In genomic region chr5:176547811-176548210, GRCh38 we compare ENCODE assay signal across 14 cellular contexts. TPM values are rescaled to one million over a fixed set of nuclear protein-coding genes. Genes with fewer than 3 reads are reported as not detected.
DNase-seq lines count a peak whose midpoint lies in the region; ATAC-seq and TF ChIP-seq lines count a peak whose summit lies in the region.
"Had no signal": no experiment of that assay in that cellular context is flagged by ENCODE, and none has a peak within 500 bp of the region (broad histone marks: within the 10 kb centered on the region; RNA-seq: fewer than 3 reads in every experiment).

No MANE protein-coding gene starts in this region.

- ATAC-seq in naive thymus-derived CD4-positive, alpha-beta T cell: peak; percentile 46
- no peak for ATAC-seq in HG03039 (IDR thresholded peaks at IDR 0.05; ENCODE audit: unreplicated experiment)

- H3K36me3 Mint-ChIP-seq in CD4-positive, alpha-beta memory T cell: peaks cover 0 to 2% of the 10 kb centered on the region in 2 donors
- no peaks in the 10 kb centered on the region for H3K36me3 Mint-ChIP-seq in activated naive CD8-positive, alpha-beta T cell treated with anti-CD3 and anti-CD28 coated beads for 36 hours
- H3K36me3 Mint-ChIP-seq in naive thymus-derived CD4-positive, alpha-beta T cell: peaks cover 0 to 7% (median 0%) of the 10 kb centered on the region in 5 donors
- H3K36me3 Mint-ChIP-seq: brain had no signal

- no peaks in the 10 kb centered on the region for H3K36me3 ChIP-seq in CD4-positive, alpha-beta memory T cell (ENCODE audit: insufficient read depth, low read length)
- no peaks in the 10 kb centered on the region for H3K36me3 ChIP-seq in HEK293 (ENCODE audit: control insufficient read depth in 2 of 2, insufficient read depth in 1 of 2, low read length in 2 of 2)
- H3K36me3 ChIP-seq in naive thymus-derived CD4-positive, alpha-beta T cell (ENCODE audit: control insufficient read depth in 2 of 3, insufficient read depth in 3 of 3, low read length in 3 of 3): no peaks in the 10 kb centered on the region
- H3K36me3 ChIP-seq: esophagus squamous epithelium had no signal

- peak in 4 of 5 donors; percentile 20 to 71 (median 42) for DNase-seq in CD4-positive, alpha-beta memory T cell
- no peak for DNase-seq in activated naive CD8-positive, alpha-beta T cell treated with anti-CD3 and anti-CD28 coated beads for 36 hours
- peak in 2 of 9 donors; percentile 32 to 44 for DNase-seq in naive thymus-derived CD4-positive, alpha-beta T cell
- DNase-seq in NAMALWA (ENCODE audit: low spot score) (no peak), NCI-H1417 treated with DMSO at 0.1 percent for 48 hours (lab: John Stamatoyannopoulos, UW) (no peak)
- DNase-seq: activated CD8-positive, alpha-beta memory T cell treated with anti-CD3 and anti-CD28 coated beads, Interleukin-2, amount 50 U/mL, for 48 hours; DMS153; esophagus squamous epithelium; NCI-H1417; nephron progenitor cell; stimulated activated CD4-positive, alpha-beta T cell treated with anti-CD3 and anti-CD28 coated beads, Interleukin-12 subunit alpha, Interleukin-12 subunit beta, amount 100 ng/mL, for 4 hours had no signal

- H3K27me3 Mint-ChIP-seq in CD4-positive, alpha-beta memory T cell: no peaks in the 10 kb centered on the region
- no peaks in the 10 kb centered on the region for H3K27me3 Mint-ChIP-seq in activated naive CD8-positive, alpha-beta T cell treated with anti-CD3 and anti-CD28 coated beads for 36 hours
- no peaks in the 10 kb centered on the region for H3K27me3 Mint-ChIP-seq in naive thymus-derived CD4-positive, alpha-beta T cell

- H3K4me3 ChIP-seq in CD4-positive, alpha-beta memory T cell (ENCODE audit: low read length in 2 of 2): no peak overlapping the region
- H3K4me3 ChIP-seq in HEK293 (ENCODE audit: low read depth, low read length): no peak overlapping the region
- H3K4me3 ChIP-seq in naive thymus-derived CD4-positive, alpha-beta T cell (ENCODE audit: low read length): no peak overlapping the region
- H3K4me3 ChIP-seq: esophagus squamous epithelium had no signal

- CTCF ChIA-PET in CD4-positive, alpha-beta memory T cell (lab: Charles Lee; ENCODE audit: partially characterized antibody): interaction anchor here (0.9 to 1.6 kb wide), 5 partner anchors 10 to 132 kb away, joined by 3 to 6 read pairs (median 4); no protein-coding TSS in a partner anchor
- CTCF ChIA-PET in HEK293 (lab: Yijun Ruan, JAX): interaction anchor here (0.8 kb wide), 1 partner anchor 26 kb away, joined by 3 read pairs; no protein-coding TSS in a partner anchor
- CTCF ChIA-PET in naive thymus-derived CD4-positive, alpha-beta T cell (lab: Charles Lee): interaction anchor here (1.3 kb wide), 1 partner anchor 26 kb away, joined by 3 read pairs; no protein-coding TSS in a partner anchor

- H3K4me1 ChIP-seq in CD4-positive, alpha-beta memory T cell (ENCODE audit: insufficient read depth, low read length): peaks cover 37% of the 10 kb centered on the region
- H3K4me1 ChIP-seq in HEK293 (ENCODE audit: control insufficient read depth, insufficient read depth, low read length): no peaks in the 10 kb centered on the region; the same call in 1 of the 2 replicates
- H3K4me1 ChIP-seq in naive thymus-derived CD4-positive, alpha-beta T cell (ENCODE audit: control insufficient read depth in 2 of 2, insufficient read depth in 2 of 2, low read length in 2 of 2): peaks cover 17 to 18% of the 10 kb centered on the region in 2 donors

- intact Hi-C loops in CD4-positive, alpha-beta memory T cell (cut with micrococcal nuclease): no loop called here
- intact Hi-C loops in naive thymus-derived CD4-positive, alpha-beta T cell (cut with micrococcal nuclease): loop anchor here in 1 of 2 donors (1.0 kb wide), 1 partner anchor 7 kb away; no protein-coding TSS in a partner anchor

- no peaks in the 10 kb centered on the region for H3K27me3 ChIP-seq in CD4-positive, alpha-beta memory T cell (ENCODE audit: insufficient read depth, low read length)
- H3K27me3 ChIP-seq in naive thymus-derived CD4-positive, alpha-beta T cell (ENCODE audit: control insufficient read depth in 2 of 2, insufficient read depth in 2 of 2, low read length in 2 of 2): no peaks in the 10 kb centered on the region

- no peak for TF ChIP-seq CTCF in HEK293 (tag by site-specific recombination; IDR thresholded peaks at IDR 0.05)

- H3K9me3 ChIP-seq in CD4-positive, alpha-beta memory T cell (ENCODE audit: control insufficient read depth in 1 of 2, low read length in 2 of 2): no peaks in the 10 kb centered on the region
- no peaks in the 10 kb centered on the region for H3K9me3 ChIP-seq in HEK293 (ENCODE audit: control insufficient read depth, insufficient read depth, low read depth, low read length)
- no peaks in the 10 kb centered on the region for H3K9me3 ChIP-seq in naive thymus-derived CD4-positive, alpha-beta T cell (ENCODE audit: control insufficient read depth in 2 of 3, low read length in 3 of 3)
- H3K9me3 ChIP-seq: esophagus squamous epithelium had no signal

- H3K9me3 Mint-ChIP-seq in CD4-positive, alpha-beta memory T cell: no peaks in the 10 kb centered on the region
- no peaks in the 10 kb centered on the region for H3K9me3 Mint-ChIP-seq in activated naive CD8-positive, alpha-beta T cell treated with anti-CD3 and anti-CD28 coated beads for 36 hours
- no peaks in the 10 kb centered on the region for H3K9me3 Mint-ChIP-seq in naive thymus-derived CD4-positive, alpha-beta T cell
- H3K9me3 Mint-ChIP-seq: brain, nephron progenitor cell had no signal

- POLR2A ChIA-PET in CD4-positive, alpha-beta memory T cell (lab: Charles Lee; ENCODE audit: partially characterized antibody): interaction anchor here (1.3 to 20.1 kb wide), 3 partner anchors 18 to 132 kb away, joined by 3 to 533 read pairs (median 6); partner anchors contain the start of genes CLTB and RNF44
- POLR2A ChIA-PET in HEK293 (lab: Yijun Ruan, JAX): no interaction called here
- POLR2A ChIA-PET in naive thymus-derived CD4-positive, alpha-beta T cell (lab: Charles Lee): interaction anchor here (9.4 kb wide), 1 partner anchor 12 kb away, joined by 118 read pairs; the partner anchor contains the start of gene RNF44

- peak overlapping the region; percentile 21 to 92 (median 83) for H3K27ac Mint-ChIP-seq in CD4-positive, alpha-beta memory T cell
- H3K27ac Mint-ChIP-seq in activated naive CD8-positive, alpha-beta T cell treated with anti-CD3 and anti-CD28 coated beads for 36 hours: peak overlapping the region; percentile 51
- H3K27ac Mint-ChIP-seq in naive thymus-derived CD4-positive, alpha-beta T cell: peak overlapping the region in 8 of 9 donors; percentile 15 to 94 (median 86)
- H3K27ac Mint-ChIP-seq: nephron progenitor cell had no signal

- peaks cover 17 to 64% (median 40%) of the 10 kb centered on the region in 4 donors for H3K4me1 Mint-ChIP-seq in CD4-positive, alpha-beta memory T cell
- peaks cover 39% of the 10 kb centered on the region for H3K4me1 Mint-ChIP-seq in activated naive CD8-positive, alpha-beta T cell treated with anti-CD3 and anti-CD28 coated beads for 36 hours
- H3K4me1 Mint-ChIP-seq in naive thymus-derived CD4-positive, alpha-beta T cell: peaks cover 23 to 64% (median 53%) of the 10 kb centered on the region in 7 donors

- H3K27ac ChIP-seq in CD4-positive, alpha-beta memory T cell (ENCODE audit: low read depth, low read length): no peak overlapping the region
- H3K27ac ChIP-seq in HEK293 (ENCODE audit: extremely low read depth, low read depth, low read length): no peak overlapping the region
- peak overlapping the region; percentile 50 for H3K27ac ChIP-seq in naive thymus-derived CD4-positive, alpha-beta T cell (ENCODE audit: low read depth, low read length)

- peak overlapping the region in 1 of 8 donors; percentile 6 for H3K4me3 Mint-ChIP-seq in CD4-positive, alpha-beta memory T cell
- no peak overlapping the region for H3K4me3 Mint-ChIP-seq in activated naive CD8-positive, alpha-beta T cell treated with anti-CD3 and anti-CD28 coated beads for 36 hours
- H3K4me3 Mint-ChIP-seq in naive thymus-derived CD4-positive, alpha-beta T cell: no peak overlapping the region
- H3K4me3 Mint-ChIP-seq: nephron progenitor cell had no signal

TF ChIP-seq in HEK293, 187 proteins besides CTCF, POLR2A, EP300 and RAD21:
- TF ChIP-seq OSR2 (tag by site-specific recombination; IDR thresholded peaks at IDR 0.05) (0 out of 2 replicates have a peak, but pooled peaks have one; percentile 4), ZNF133 (tag by site-specific recombination; IDR thresholded peaks at IDR 0.05) (no peak), ZIC2 (tag by site-specific recombination; IDR thresholded peaks at IDR 0.05) (0 out of 2 replicates have a peak, but pooled peaks have one; percentile 26), ZNF629 (tag by site-specific recombination; IDR thresholded peaks at IDR 0.05) (0 out of 2 replicates have a peak, but pooled peaks have one; percentile 40), ELK4 (IDR thresholded peaks at IDR 0.05; ENCODE audit: borderline replicate concordance, low read depth, low read length) (no peak), ZNF221 (tag by site-specific recombination; IDR thresholded peaks at IDR 0.05; ENCODE audit: borderline replicate concordance) (no peak)

RNA-seq across cellular contexts. Expression of gene CDHR2, which starts 1.3 kb away (rescaled TPM):
- total RNA-seq in CD4-positive, alpha-beta memory T cell: 1 to 10 TPM; 2.9 TPM
- not detected for polyA plus RNA-seq in CD4-positive, alpha-beta memory T cell
- total RNA-seq in activated naive CD8-positive, alpha-beta T cell treated with anti-CD3 and anti-CD28 coated beads for 36 hours: under 1 TPM; 0.31 to 0.44 TPM
- total RNA-seq in naive thymus-derived CD4-positive, alpha-beta T cell: 1 to 10 TPM; 1.0 to 3.3 (median 2.5) TPM
- not detected for polyA plus RNA-seq in naive thymus-derived CD4-positive, alpha-beta T cell

RNA-seq across cellular contexts. Expression of gene RNF44, which starts 10.6 kb away (rescaled TPM):
- total RNA-seq in CD4-positive, alpha-beta memory T cell: 100 to 1,000 TPM; 247 to 262 TPM
- polyA plus RNA-seq in CD4-positive, alpha-beta memory T cell: 1 to 10 TPM; 1.1 to 7.1 TPM
- total RNA-seq in activated naive CD8-positive, alpha-beta T cell treated with anti-CD3 and anti-CD28 coated beads for 36 hours: 10 to 100 TPM; 53.4 to 53.8 TPM
- 100 to 1,000 TPM; 145 to 305 (median 280) TPM for total RNA-seq in naive thymus-derived CD4-positive, alpha-beta T cell
- polyA plus RNA-seq in naive thymus-derived CD4-positive, alpha-beta T cell: 1 to 10 TPM; 3.3 to 5.0 TPM

Comparison
In these comparisons a context has a peak if more than half of its experiments do, and no peak if none do; other contexts are left out.
1. DNase-seq: peak in CD4-positive, alpha-beta memory T cell (4 of 5); none in activated naive CD8-positive, alpha-beta T cell treated with anti-CD3 and anti-CD28 coated beads for 36 hours (single experiment), NAMALWA (single experiment) and NCI-H1417 treated with DMSO at 0.1 percent for 48 hours (single experiment).
2. Peak in every context shown above with its lines, with median percentiles within 50 percentile points of each other: H3K27ac Mint-ChIP-seq.